ENCODE assay signal across 24 cellular contexts in the genomic region with DNA sequence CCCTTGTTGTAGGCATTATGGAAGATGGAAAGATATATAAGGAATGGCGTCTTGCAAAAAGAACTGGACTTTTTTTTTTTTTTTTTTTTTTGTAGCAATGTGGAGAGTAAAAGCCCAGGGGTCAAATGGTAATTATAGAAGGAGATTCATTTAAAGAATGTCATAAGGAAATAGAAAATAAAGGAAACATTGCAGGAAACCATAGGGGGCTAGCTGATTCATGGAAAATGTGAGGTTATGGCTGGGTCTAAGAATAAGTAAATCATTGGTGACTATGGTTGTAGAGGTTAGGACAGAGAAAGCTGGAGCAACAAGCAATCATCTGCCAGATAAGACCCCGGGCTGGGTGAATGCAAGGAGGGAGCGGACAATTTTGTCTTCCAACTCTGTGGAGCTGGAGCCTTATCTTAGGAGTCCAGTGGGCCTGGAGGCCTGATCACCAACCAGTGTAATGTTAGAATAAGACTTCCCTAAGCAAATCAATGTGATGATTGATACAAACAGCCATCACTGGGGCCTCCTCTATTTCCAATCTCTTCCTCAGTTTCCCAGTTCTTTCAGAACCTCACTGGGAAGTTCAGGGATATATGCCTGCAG.
A peak's percentile ranks its signal among the peaks of the same experiment; 100 is the strongest.
DNase-seq lines count a peak whose midpoint lies in the region; ATAC-seq and TF ChIP-seq lines count a peak whose summit lies in the region.
"Had no signal": no experiment of that assay in that cellular context is flagged by ENCODE, and none has a peak within 500 bp of the region (broad histone marks: within the 10 kb centered on the region; RNA-seq: fewer than 3 reads in every experiment).

No MANE protein-coding gene starts in this region.

- intact Hi-C loops in IMR-90 (cut with micrococcal nuclease) = no loop called here

- peaks cover 9% of the 10 kb centered on the region for H3K4me1 ChIP-seq in IMR-90 (ENCODE audit: control insufficient read depth, insufficient read depth, low read length)
- peaks cover 8% of the 10 kb centered on the region for H3K4me1 ChIP-seq in mesenchymal stem cell (ENCODE audit: control insufficient read depth, insufficient read depth, low read depth, low read length)
- H3K4me1 ChIP-seq in Karpas-422 (ENCODE audit: low read length) = no peaks in the 10 kb centered on the region
- H3K4me1 ChIP-seq: BE2C had no signal

- no peaks in the 10 kb centered on the region for H3K36me3 ChIP-seq in IMR-90 (ENCODE audit: control insufficient read depth, insufficient read depth, low read length)
- H3K36me3 ChIP-seq in mesenchymal stem cell (ENCODE audit: control insufficient read depth in 1 of 2, insufficient read depth in 2 of 2, low read depth in 1 of 2, low read length in 2 of 2) = no peaks in the 10 kb centered on the region
- H3K36me3 ChIP-seq in Karpas-422 (ENCODE audit: insufficient read depth, low read length) = no peaks in the 10 kb centered on the region
- H3K36me3 ChIP-seq: BE2C; BLaER1 treated with 17β-estradiol and CSF1 and Interleukin-3, amounts not matched to agents 10 nM and 100 nM had no signal

- no peak for TF ChIP-seq POLR2A in IMR-90 (IDR thresholded peaks at IDR 0.05; ENCODE audit: low read depth, low read length)

- H3K79me2 ChIP-seq in Karpas-422 (ENCODE audit: low read length) = no peaks in the 10 kb centered on the region

- H2AK5ac ChIP-seq in IMR-90 (ENCODE audit: low read depth, low read length) = 0 out of 2 replicates have a peak overlapping the region, but pooled peaks have one; percentile 3
- no peak overlapping the region for H2AK5ac ChIP-seq in mesenchymal stem cell (ENCODE audit: low read length, severe bottlenecking)

- H2AK9ac ChIP-seq in IMR-90 (replicated peaks; ENCODE audit: low read depth, low read length, poor library complexity) = no peak overlapping the region

- no peak for TF ChIP-seq CTCF in IMR-90 (conservative IDR thresholded peaks at IDR 0.05; ENCODE audit: low read depth, low read length)
- no peak for TF ChIP-seq CTCF in astrocyte of the spinal cord (IDR thresholded peaks at IDR 0.05; ENCODE audit: low read depth, low read length)

- H2BK5ac ChIP-seq in IMR-90 (ENCODE audit: low read depth, low read length, poor library complexity, severe bottlenecking) (no peak overlapping the region), mesenchymal stem cell (ENCODE audit: low read depth, low read length, poor library complexity, severe bottlenecking) (no peak overlapping the region)

- H3K23ac ChIP-seq in IMR-90 (ENCODE audit: low read depth, low read length) = no peak overlapping the region
- H3K23ac ChIP-seq in mesenchymal stem cell (ENCODE audit: low read length in 2 of 2) = no peak overlapping the region

- no peak overlapping the region for H3K56ac ChIP-seq in IMR-90 (ENCODE audit: extremely low read depth, insufficient read depth, low read length)

- H3K4me3 ChIP-seq in IMR-90 (ENCODE audit: insufficient read depth, low read depth, low read length) = no peak overlapping the region
- H3K4me3 ChIP-seq in astrocyte of the spinal cord (ENCODE audit: low read depth, low read length) = no peak overlapping the region
- H3K4me3 ChIP-seq in mesenchymal stem cell (ENCODE audit: insufficient read depth in 1 of 2, low read depth in 1 of 2, low read length in 2 of 2) = no peak overlapping the region
- H3K4me3 ChIP-seq in Karpas-422 (ENCODE audit: low read length) = no peak overlapping the region
- H3K4me3 ChIP-seq: A549; BLaER1 treated with 17β-estradiol and CSF1 and Interleukin-3, amounts not matched to agents 10 nM and 100 nM; GM12878; GM23248 had no signal

- DNase-seq in IMR-90 = no peak
- peak; percentile 87 for DNase-seq in astrocyte of the spinal cord (ENCODE audit: low read depth, low spot score)
- DNase-seq in dermis blood vessel endothelial cell = peak; percentile 24
- peak; percentile 24 for DNase-seq in mesenchymal stem cell
- DNase-seq in stimulated activated naive CD4-positive, alpha-beta T cell treated with Interleukin-2 at 50 U/mL for 16 hours (lab: John Stamatoyannopoulos, UW) = no peak
- DNase-seq in Karpas-422 = no peak
- DNase-seq in midbrain (lab: John Stamatoyannopoulos, UW) = no peak
- DNase-seq in nucleus accumbens (lab: John Stamatoyannopoulos, UW) = no peak
- DNase-seq: 8988T; ACHN; AML-193; BE2C; CD4-positive, alpha-beta T cell; CD8-positive, alpha-beta memory T cell; DMS 273 treated with DMSO at 0.1 percent for 48 hours; DMS79; EL; GDM1; GM23248; H7; HCEC 1CT had no signal

- H2AFZ ChIP-seq in IMR-90 (replicated peaks; ENCODE audit: low read length, poor library complexity) = no peak overlapping the region
- no peak overlapping the region for H2AFZ ChIP-seq in mesenchymal stem cell (ENCODE audit: low read depth, low read length)
- no peak overlapping the region for H2AFZ ChIP-seq in Karpas-422 (ENCODE audit: low read length)
- H2AFZ ChIP-seq: GM23248 had no signal

- peaks cover 8% of the 10 kb centered on the region for H3K9me3 ChIP-seq in IMR-90 (ENCODE audit: control insufficient read depth, insufficient read depth, low read length)
- H3K9me3 ChIP-seq in mesenchymal stem cell (ENCODE audit: control insufficient read depth, low read length) = no peaks in the 10 kb centered on the region
- H3K9me3 ChIP-seq in Karpas-422 (ENCODE audit: low read length) = no peaks in the 10 kb centered on the region
- H3K9me3 ChIP-seq: BE2C; BLaER1 treated with 17β-estradiol and CSF1 and Interleukin-3, amounts not matched to agents 10 nM and 100 nM had no signal

- no peaks in the 10 kb centered on the region for H3K9me2 ChIP-seq in Karpas-422 (replicated peaks; ENCODE audit: insufficient read depth, low read length)

- no CpG with 5 or more reads among the region's 3 CpGs for WGBS in IMR-90 (ENCODE audit: extremely low coverage in 2 of 2, insufficient read length in 1 of 2), 2 experiments
- 78% methylated on average over 2 of the region's 3 CpGs for WGBS in mesenchymal stem cell

- no peaks in the 10 kb centered on the region for H3K79me1 ChIP-seq in IMR-90 (ENCODE audit: low read depth in 1 of 2, low read length in 2 of 2)
- H3K79me1 ChIP-seq in mesenchymal stem cell (replicated peaks; ENCODE audit: low read length, poor library complexity, severe bottlenecking) = no peaks in the 10 kb centered on the region

- no peak overlapping the region for H2BK20ac ChIP-seq in IMR-90 (ENCODE audit: low read depth, low read length)

- no peak overlapping the region for H4K8ac ChIP-seq in IMR-90 (ENCODE audit: low read depth in 2 of 2, low read length in 2 of 2)
- no peak overlapping the region for H4K8ac ChIP-seq in mesenchymal stem cell (ENCODE audit: low read length)

- no peak overlapping the region for H3K27ac ChIP-seq in IMR-90 (ENCODE audit: insufficient read depth, low read length)
- no peak overlapping the region for H3K27ac ChIP-seq in mesenchymal stem cell (ENCODE audit: low read length, poor library complexity, severe bottlenecking)
- no peak overlapping the region for H3K27ac ChIP-seq in Karpas-422 (ENCODE audit: low read length)
- H3K27ac ChIP-seq: A549; BLaER1 treated with 17β-estradiol and CSF1 and Interleukin-3, amounts not matched to agents 10 nM and 100 nM; GM23248 had no signal

- CTCF ChIA-PET in IMR-90 (lab: Yijun Ruan, JAX) = no interaction called here

- H3K9me1 ChIP-seq in IMR-90 (ENCODE audit: insufficient read depth, low read length) = peaks cover 4% of the 10 kb centered on the region; the same call in 1 of the 2 replicates

- no peak overlapping the region for H3K4me2 ChIP-seq in IMR-90 (ENCODE audit: low read depth, low read length)
- H3K4me2 ChIP-seq in mesenchymal stem cell (ENCODE audit: low read length, poor library complexity, severe bottlenecking) = no peak overlapping the region
- no peak overlapping the region for H3K4me2 ChIP-seq in Karpas-422 (ENCODE audit: low read depth, low read length, poor library complexity, severe bottlenecking)
- H3K4me2 ChIP-seq: A549; BLaER1 treated with 17β-estradiol and CSF1 and Interleukin-3, amounts not matched to agents 10 nM and 100 nM had no signal

- no peak overlapping the region for H4K91ac ChIP-seq in IMR-90 (ENCODE audit: insufficient read depth, low read depth, low read length)
- no peak overlapping the region for H4K91ac ChIP-seq in mesenchymal stem cell (ENCODE audit: low read length)

- H3K18ac ChIP-seq in IMR-90 (ENCODE audit: low read depth, low read length) (no peak overlapping the region), mesenchymal stem cell (ENCODE audit: low read depth in 1 of 2, low read length in 2 of 2) (no peak overlapping the region)

- H3K9ac ChIP-seq in IMR-90 (ENCODE audit: low read depth, low read length) = no peak overlapping the region
- no peak overlapping the region for H3K9ac ChIP-seq in mesenchymal stem cell (ENCODE audit: low read length)
- no peak overlapping the region for H3K9ac ChIP-seq in Karpas-422 (ENCODE audit: low read length)
- H3K9ac ChIP-seq: BLaER1 treated with 17β-estradiol and CSF1 and Interleukin-3, amounts not matched to agents 10 nM and 100 nM; GM23248 had no signal

- dilution Hi-C loops in IMR-90 (cut with HindIII; ENCODE audit: low sequenced_read_pairs, unreplicated experiment) = no loop called here

- H3K27me3 ChIP-seq in IMR-90 (ENCODE audit: control insufficient read depth, insufficient read depth, low read length) (no peaks in the 10 kb centered on the region), mesenchymal stem cell (ENCODE audit: control insufficient read depth in 1 of 2, insufficient read depth in 1 of 2, low read length in 2 of 2) (no peaks in the 10 kb centered on the region), Karpas-422 (ENCODE audit: low read length) (no peaks in the 10 kb centered on the region)
- H3K27me3 ChIP-seq: BE2C; BLaER1 treated with 17β-estradiol and CSF1 and Interleukin-3, amounts not matched to agents 10 nM and 100 nM had no signal

- no peak overlapping the region; the same call in 1 of the 2 replicates for H4K5ac ChIP-seq in IMR-90 (ENCODE audit: low read depth, low read length)

- POLR2A ChIA-PET in IMR-90 (lab: Charles Lee; ENCODE audit: unreplicated experiment) = no interaction called here

- 0 out of 3 replicates have a peak overlapping the region, but pooled peaks have one; percentile 13 for H2BK15ac ChIP-seq in IMR-90 (ENCODE audit: low read depth, low read length)
- no peak overlapping the region for H2BK15ac ChIP-seq in mesenchymal stem cell (ENCODE audit: low read depth, poor library complexity, severe bottlenecking)

- TF ChIP-seq RAD21 in IMR-90 (IDR thresholded peaks at IDR 0.05; ENCODE audit: low read length) = no peak

- in situ Hi-C loops in IMR-90 (cut with MboI; ENCODE audit: low sequenced_read_pairs) (no loop called here), astrocyte of the spinal cord (cut with HindIII; ENCODE audit: low sequenced_read_pairs) (no loop called here)

- H3K14ac ChIP-seq in IMR-90 (replicated peaks; ENCODE audit: low read depth, low read length) (no peak overlapping the region), mesenchymal stem cell (ENCODE audit: low read length in 2 of 2) (no peak overlapping the region)

- no peak for ATAC-seq in IMR-90 (ENCODE audit: low read depth)
- ATAC-seq: A549, GM12878 had no signal

- H2BK120ac ChIP-seq in IMR-90 (ENCODE audit: low read depth, low read length) (no peak overlapping the region), mesenchymal stem cell (ENCODE audit: low read depth, low read length) (no peak overlapping the region)

- no peak overlapping the region for H2BK12ac ChIP-seq in mesenchymal stem cell (ENCODE audit: low read length in 2 of 2)

- no peaks in the 10 kb centered on the region for H4K20me1 ChIP-seq in IMR-90 (ENCODE audit: insufficient read depth, low read length)
- H4K20me1 ChIP-seq in Karpas-422 (ENCODE audit: insufficient read depth, low read depth, low read length) = no peaks in the 10 kb centered on the region
- H4K20me1 ChIP-seq: BLaER1 treated with 17β-estradiol and CSF1 and Interleukin-3, amounts not matched to agents 10 nM and 100 nM had no signal

- no TSS peak for BruUV-seq in IMR-90 (replicated peaks; lab: Mats Ljungman, UMichigan)

- H3K4ac ChIP-seq in IMR-90 (ENCODE audit: low read depth, low read length) (no peak overlapping the region), mesenchymal stem cell (ENCODE audit: low read depth in 1 of 2, low read length in 2 of 2) (no peak overlapping the region)

Comparison
In these comparisons a context has a peak if more than half of its experiments do, and no peak if none do; other contexts are left out.
1. DNase-seq: peak in astrocyte of the spinal cord (single experiment), dermis blood vessel endothelial cell (single experiment) and mesenchymal stem cell (single experiment); none in IMR-90 (single experiment), stimulated activated naive CD4-positive, alpha-beta T cell treated with Interleukin-2 at 50 U/mL for 16 hours (single experiment), Karpas-422 (single experiment), midbrain (single experiment) and nucleus accumbens (0 of 56).